8 cellular contexts compared by ENCODE assay signal in genomic region chr5:145225529-145225928, GRCh38.
"Had no signal": no experiment of that assay in that cellular context is flagged by ENCODE, and none has a peak within 500 bp of the region (broad histone marks: within the 10 kb centered on the region; RNA-seq: fewer than 3 reads in every experiment).

No MANE protein-coding gene starts in this region.

- FAIRE-seq: G401.6, GM12878, GM12891, GM12892, GM18507, GM19239 had no signal

- H3K4me3 ChIP-seq: GM12878 had no signal

- ATAC-seq: GM12878 had no signal

- DNase-seq: GDM1, GF-D8 had no signal
